ENCODE assay signal across 20 cellular contexts in genomic region chr15:66634540-66634939, GRCh38.
"Had no signal": no experiment of that assay in that cellular context is flagged by ENCODE, and none has a peak within 500 bp of the region (broad histone marks: within the 10 kb centered on the region; RNA-seq: fewer than 3 reads in every experiment).

No MANE protein-coding gene starts in this region.

- H3K36me3 ChIP-seq: brain microvascular endothelial cell, colonic mucosa, esophagus squamous epithelium, gastrocnemius medialis, left ventricle myocardium inferior, ovary, right atrium auricular region, thyroid gland, WERI-Rb-1 had no signal

- H3K27me3 Mint-ChIP-seq: activated T-cell treated with anti-CD3 and anti-CD28 coated beads, Interleukin-2, amount 50 U/mL, for 24 hours; activated T-helper 17 cell treated with anti-CD3 and anti-CD28 coated beads, Interleukin-2, amount 50 U/mL, for 72 hours; T-cell had no signal

- H3K27ac ChIP-seq: brain microvascular endothelial cell, colonic mucosa, esophagus squamous epithelium, gastrocnemius medialis, left ventricle myocardium inferior, ovary, psoas muscle, right atrium auricular region, WERI-Rb-1 had no signal

- H3K27ac Mint-ChIP-seq: activated T-cell treated with anti-CD3 and anti-CD28 coated beads, Interleukin-2, amount 50 U/mL, for 24 hours; activated T-helper 17 cell treated with anti-CD3 and anti-CD28 coated beads, Interleukin-2, amount 50 U/mL, for 72 hours; T-cell had no signal

- H3K4me1 ChIP-seq: colonic mucosa, esophagus squamous epithelium, gastrocnemius medialis, psoas muscle had no signal

- H3K36me3 Mint-ChIP-seq: activated naive CD4-positive, alpha-beta T cell treated with anti-CD3 and anti-CD28 coated beads, Interleukin-2, amount 50 U/mL, for 72 hours; T-cell had no signal

- H3K9me3 ChIP-seq: colonic mucosa, esophagus squamous epithelium, gastrocnemius medialis, left ventricle myocardium inferior, ovary, psoas muscle, right atrium auricular region, thyroid gland had no signal

- DNase-seq: activated T-cell treated with anti-CD3 and anti-CD28 coated beads, Interleukin-2, amount 50 U/mL, for 24 hours; aorta; brain microvascular endothelial cell; central memory CD4-positive, alpha-beta T cell; colonic mucosa; esophagus squamous epithelium; gastrocnemius medialis; hippocampal formation; left ventricle myocardium inferior; mammary epithelial cell; ovary; psoas muscle; stimulated activated CD4-positive, alpha-beta T cell treated with anti-CD3 and anti-CD28 coated beads, Interleukin-4, amount 100 ng/mL, for 24 hours; stimulated activated naive CD4-positive, alpha-beta T cell treated with Interleukin-2 at 50 U/mL for 16 hours; T-cell; thyroid gland; WERI-Rb-1 had no signal

- H3K27me3 ChIP-seq: brain microvascular endothelial cell, colonic mucosa, esophagus squamous epithelium, gastrocnemius medialis, ovary, right atrium auricular region, thyroid gland had no signal

- ATAC-seq: activated naive CD4-positive, alpha-beta T cell treated with anti-CD3 and anti-CD28 coated beads, Interleukin-2, amount 50 U/mL, for 72 hours; activated T-helper 17 cell treated with anti-CD3 and anti-CD28 coated beads, Interleukin-2, amount 50 U/mL, for 72 hours; gastrocnemius medialis; psoas muscle; T-cell had no signal

- H3K4me3 ChIP-seq: colonic mucosa, esophagus squamous epithelium, gastrocnemius medialis, left ventricle myocardium inferior, ovary, psoas muscle, right atrium auricular region, thyroid gland had no signal

- H3K9me3 Mint-ChIP-seq: activated naive CD4-positive, alpha-beta T cell treated with anti-CD3 and anti-CD28 coated beads, Interleukin-2, amount 50 U/mL, for 72 hours; activated T-cell treated with anti-CD3 and anti-CD28 coated beads, Interleukin-2, amount 50 U/mL, for 24 hours; activated T-helper 17 cell treated with anti-CD3 and anti-CD28 coated beads, Interleukin-2, amount 50 U/mL, for 72 hours; T-cell had no signal

- H3K4me3 Mint-ChIP-seq: activated T-cell treated with anti-CD3 and anti-CD28 coated beads, Interleukin-2, amount 50 U/mL, for 24 hours; activated T-helper 17 cell treated with anti-CD3 and anti-CD28 coated beads, Interleukin-2, amount 50 U/mL, for 72 hours; T-cell had no signal
